ENCODE assay signal across 1 cellular context in genomic region chr17:44210342-44211192, GRCh38.
TF ChIP-seq lines count a peak whose summit lies in the region.

No MANE protein-coding gene starts in this region.

TF ChIP-seq in WTC11, 78 proteins besides CTCF, POLR2A, EP300 and RAD21 (continued from another document):
- TF ChIP-seq IRF1 (CRISPR knock-in tag; IDR thresholded peaks at IDR 0.05) (0 out of 2 replicates have a peak, but pooled peaks have one; percentile 19), NFE2L1 (CRISPR knock-in tag; IDR thresholded peaks at IDR 0.05) (0 out of 2 replicates have a peak, but pooled peaks have one; percentile 53), FOXP1 (CRISPR knock-in tag; IDR thresholded peaks at IDR 0.05; ENCODE audit: borderline replicate concordance) (peak; percentile 90), MYBL2 (CRISPR knock-in tag; IDR thresholded peaks at IDR 0.05) (peak; percentile 70), CREM (CRISPR knock-in tag; IDR thresholded peaks at IDR 0.05) (peak; percentile 50)
- TF ChIP-seq, protein P1, sequence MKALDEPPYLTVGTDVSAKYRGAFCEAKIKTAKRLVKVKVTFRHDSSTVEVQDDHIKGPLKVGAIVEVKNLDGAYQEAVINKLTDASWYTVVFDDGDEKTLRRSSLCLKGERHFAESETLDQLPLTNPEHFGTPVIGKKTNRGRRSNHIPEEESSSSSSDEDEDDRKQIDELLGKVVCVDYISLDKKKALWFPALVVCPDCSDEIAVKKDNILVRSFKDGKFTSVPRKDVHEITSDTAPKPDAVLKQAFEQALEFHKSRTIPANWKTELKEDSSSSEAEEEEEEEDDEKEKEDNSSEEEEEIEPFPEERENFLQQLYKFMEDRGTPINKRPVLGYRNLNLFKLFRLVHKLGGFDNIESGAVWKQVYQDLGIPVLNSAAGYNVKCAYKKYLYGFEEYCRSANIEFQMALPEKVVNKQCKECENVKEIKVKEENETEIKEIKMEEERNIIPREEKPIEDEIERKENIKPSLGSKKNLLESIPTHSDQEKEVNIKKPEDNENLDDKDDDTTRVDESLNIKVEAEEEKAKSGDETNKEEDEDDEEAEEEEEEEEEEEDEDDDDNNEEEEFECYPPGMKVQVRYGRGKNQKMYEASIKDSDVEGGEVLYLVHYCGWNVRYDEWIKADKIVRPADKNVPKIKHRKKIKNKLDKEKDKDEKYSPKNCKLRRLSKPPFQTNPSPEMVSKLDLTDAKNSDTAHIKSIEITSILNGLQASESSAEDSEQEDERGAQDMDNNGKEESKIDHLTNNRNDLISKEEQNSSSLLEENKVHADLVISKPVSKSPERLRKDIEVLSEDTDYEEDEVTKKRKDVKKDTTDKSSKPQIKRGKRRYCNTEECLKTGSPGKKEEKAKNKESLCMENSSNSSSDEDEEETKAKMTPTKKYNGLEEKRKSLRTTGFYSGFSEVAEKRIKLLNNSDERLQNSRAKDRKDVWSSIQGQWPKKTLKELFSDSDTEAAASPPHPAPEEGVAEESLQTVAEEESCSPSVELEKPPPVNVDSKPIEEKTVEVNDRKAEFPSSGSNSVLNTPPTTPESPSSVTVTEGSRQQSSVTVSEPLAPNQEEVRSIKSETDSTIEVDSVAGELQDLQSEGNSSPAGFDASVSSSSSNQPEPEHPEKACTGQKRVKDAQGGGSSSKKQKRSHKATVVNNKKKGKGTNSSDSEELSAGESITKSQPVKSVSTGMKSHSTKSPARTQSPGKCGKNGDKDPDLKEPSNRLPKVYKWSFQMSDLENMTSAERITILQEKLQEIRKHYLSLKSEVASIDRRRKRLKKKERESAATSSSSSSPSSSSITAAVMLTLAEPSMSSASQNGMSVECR (CRISPR knock-in tag; IDR thresholded peaks at IDR 0.05; ENCODE audit: borderline replicate concordance) = peak; percentile 51; the same call in 1 of the 2 replicates
TF ChIP-seq in WTC11: peak in this region for 28.
